In the genomic region with DNA sequence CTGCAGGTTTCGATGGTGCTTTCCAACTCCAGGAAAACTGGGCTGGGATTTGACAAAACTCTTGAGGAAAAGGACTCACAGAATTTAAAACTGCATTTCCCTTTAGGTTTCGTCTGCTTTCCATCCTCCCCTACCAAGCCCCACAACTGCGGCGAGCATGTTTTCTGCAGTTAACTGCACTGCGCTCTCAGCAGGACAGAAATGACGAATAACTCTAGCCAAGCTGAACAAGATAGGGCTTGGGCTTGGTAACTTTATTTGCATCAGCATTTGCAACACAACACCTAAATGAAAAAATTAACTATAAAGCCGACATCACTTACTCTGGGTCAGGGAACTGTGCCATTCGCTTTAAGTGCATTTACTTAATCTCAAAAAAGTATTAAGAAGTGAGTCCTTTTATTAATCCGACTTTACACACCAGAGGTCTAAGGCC, we compare ENCODE assay signal across 8 cellular contexts. TPM values are rescaled to one million over a fixed set of nuclear protein-coding genes. Genes with fewer than 3 reads are reported as not detected.
DNase-seq lines count a peak whose midpoint lies in the region; ATAC-seq and TF ChIP-seq lines count a peak whose summit lies in the region.

No MANE protein-coding gene starts in this region.

- no peaks in the 10 kb centered on the region for H3K9me3 Mint-ChIP-seq in activated naive CD4-positive, alpha-beta T cell treated with anti-CD3 and anti-CD28 coated beads for 36 hours

- no peaks in the 10 kb centered on the region for H3K27me3 Mint-ChIP-seq in activated naive CD4-positive, alpha-beta T cell treated with anti-CD3 and anti-CD28 coated beads for 36 hours (ENCODE audit: low read depth)

- intact Hi-C loops in activated naive CD4-positive, alpha-beta T cell treated with anti-CD3 and anti-CD28 coated beads for 36 hours (cut with micrococcal nuclease): loop anchor here (1.0 to 10.0 kb wide), 5 partner anchors 92 to 1737 kb away; a partner anchor contains a TSS

- peaks cover 32% of the 10 kb centered on the region for H3K4me1 Mint-ChIP-seq in activated naive CD4-positive, alpha-beta T cell treated with anti-CD3 and anti-CD28 coated beads for 36 hours (ENCODE audit: low read depth)

- H3K79me2 ChIP-seq in parathyroid adenoma: peaks cover 27% of the 10 kb centered on the region

- peak overlapping the region; percentile 82 for H3K4me2 ChIP-seq in parathyroid adenoma (ENCODE audit: low read length)

- H3K9ac ChIP-seq in NT2/D1 (ENCODE audit: insufficient read length, low read depth) (peak overlapping the region; percentile 71), parathyroid adenoma (no peak overlapping the region)

- DNase-seq in AG10803 (ENCODE audit: low read depth) (peak; percentile 21), NT2/D1 (ENCODE audit: low read depth, low spot score) (no peak), cardiac muscle cell (ENCODE audit: low read depth in 1 of 2, low spot score in 1 of 2) (peak; percentile 28 to 73), cortex of kidney (lab: John Stamatoyannopoulos, UW) (no peak)
- peak; percentile 65 for DNase-seq in activated naive CD4-positive, alpha-beta T cell treated with anti-CD3 and anti-CD28 coated beads for 36 hours

- peak overlapping the region; percentile 79 for H3K27ac ChIP-seq in cardiac muscle cell
- peak overlapping the region; percentile 82 for H3K27ac ChIP-seq in parathyroid adenoma

- H3K27ac Mint-ChIP-seq in activated naive CD4-positive, alpha-beta T cell treated with anti-CD3 and anti-CD28 coated beads for 36 hours: peak overlapping the region; percentile 94

- no peak for TF ChIP-seq CTCF in AG10803 (conservative IDR thresholded peaks at IDR 0.05; ENCODE audit: low read length)
- TF ChIP-seq CTCF in cardiac muscle cell (IDR thresholded peaks at IDR 0.05; ENCODE audit: low read depth, low read length): no peak
- no peak for TF ChIP-seq CTCF in parathyroid adenoma (IDR thresholded peaks at IDR 0.05)

- no peaks in the 10 kb centered on the region for H3K27me3 ChIP-seq in NT2/D1 (ENCODE audit: insufficient read depth, insufficient read length)
- H3K27me3 ChIP-seq in cardiac muscle cell: no peaks in the 10 kb centered on the region
- H3K27me3 ChIP-seq in parathyroid adenoma (ENCODE audit: control insufficient read depth, insufficient read depth, low read length): no peaks in the 10 kb centered on the region

- H3K4me1 ChIP-seq in NT2/D1 (ENCODE audit: insufficient read depth, insufficient read length): no peaks in the 10 kb centered on the region
- H3K4me1 ChIP-seq in cardiac muscle cell (ENCODE audit: low read depth): peaks cover 8% of the 10 kb centered on the region
- H3K4me1 ChIP-seq in parathyroid adenoma: peaks cover 6% of the 10 kb centered on the region

- peak; percentile 39 for ATAC-seq in GM18505 (IDR thresholded peaks at IDR 0.05; ENCODE audit: unreplicated experiment)
- ATAC-seq in HG02884 (IDR thresholded peaks at IDR 0.05; ENCODE audit: unreplicated experiment): peak; percentile 51

- H3K9me3 ChIP-seq in NT2/D1 (ENCODE audit: insufficient read depth, low read length): no peaks in the 10 kb centered on the region
- no peaks in the 10 kb centered on the region for H3K9me3 ChIP-seq in cardiac muscle cell (ENCODE audit: low read depth)
- H3K9me3 ChIP-seq in parathyroid adenoma (ENCODE audit: control insufficient read depth, low read length): no peaks in the 10 kb centered on the region

- no peak for TF ChIP-seq POLR2A in GM18505 (IDR thresholded peaks at IDR 0.05; ENCODE audit: borderline replicate concordance, extremely low read depth, insufficient read depth, insufficient read length)

- H2AFZ ChIP-seq in parathyroid adenoma: peak overlapping the region; percentile 92

- CTCF ChIA-PET in activated naive CD4-positive, alpha-beta T cell treated with anti-CD3 and anti-CD28 coated beads for 36 hours (lab: Charles Lee): interaction anchor here (0.6 to 1.9 kb wide), 3 partner anchors 9 to 101 kb away, joined by 3 to 16 read pairs (median 5); a partner anchor contains a TSS

- peak overlapping the region; percentile 90 for H3K4me3 ChIP-seq in AG10803 (ENCODE audit: low read length)
- H3K4me3 ChIP-seq in NT2/D1 (ENCODE audit: insufficient read length, low read depth): peak overlapping the region; percentile 78
- H3K4me3 ChIP-seq in cardiac muscle cell: peak overlapping the region; percentile 71
- peak overlapping the region; percentile 80 for H3K4me3 ChIP-seq in parathyroid adenoma (ENCODE audit: low read depth, low read length)

- H3K4me3 Mint-ChIP-seq in activated naive CD4-positive, alpha-beta T cell treated with anti-CD3 and anti-CD28 coated beads for 36 hours: peak overlapping the region; percentile 95

- H3K36me3 ChIP-seq in NT2/D1 (ENCODE audit: insufficient read depth, insufficient read length, low read length): peaks cover 7% of the 10 kb centered on the region
- no peaks in the 10 kb centered on the region for H3K36me3 ChIP-seq in cardiac muscle cell
- H3K36me3 ChIP-seq in parathyroid adenoma (ENCODE audit: control insufficient read depth, insufficient read depth, low read length): no peaks in the 10 kb centered on the region

- peaks cover 2% of the 10 kb centered on the region for H3K36me3 Mint-ChIP-seq in activated naive CD4-positive, alpha-beta T cell treated with anti-CD3 and anti-CD28 coated beads for 36 hours (ENCODE audit: low read depth)

RNA-seq across cellular contexts. Expression of a gene that starts 0.7 kb away (rescaled TPM):
- total RNA-seq in activated naive CD4-positive, alpha-beta T cell treated with anti-CD3 and anti-CD28 coated beads for 36 hours: 10 to 100 TPM; 20.2 to 22.4 TPM
- 15.3 and 24.3 TPM in 2 replicates for total RNA-seq in cardiac muscle cell
- polyA plus RNA-seq in cardiac muscle cell: 7.3 and 7.5 TPM in 2 replicates

RNA-seq across cellular contexts. Expression of a gene that starts 10.5 kb away (rescaled TPM):
- total RNA-seq in activated naive CD4-positive, alpha-beta T cell treated with anti-CD3 and anti-CD28 coated beads for 36 hours: 10 to 100 TPM; 18.5 to 21.9 TPM
- 85.4 and 138 TPM in 2 replicates for total RNA-seq in cardiac muscle cell
- 118 and 164 TPM in 2 replicates for polyA plus RNA-seq in cardiac muscle cell

Comparison
In these comparisons a context has a peak if more than half of its experiments do, and no peak if none do; other contexts are left out.
1. DNase-seq: peak in AG10803 (single experiment), activated naive CD4-positive, alpha-beta T cell treated with anti-CD3 and anti-CD28 coated beads for 36 hours (single experiment) and cardiac muscle cell (2 of 2); none in NT2/D1 (single experiment) and cortex of kidney (single experiment).
2. Peak in every context shown above with its lines, with median percentiles within 50 percentile points of each other: H3K4me3 ChIP-seq.